26 cellular contexts compared by ENCODE assay signal in genomic region chr3:127534161-127534451, GRCh38.
"Had no signal": no experiment of that assay in that cellular context is flagged by ENCODE, and none has a peak within 500 bp of the region (broad histone marks: within the 10 kb centered on the region; RNA-seq: fewer than 3 reads in every experiment).

No MANE protein-coding gene starts in this region.

- H3K9me3 Mint-ChIP-seq: activated B cell treated with CpG ODN at 0.5 μM for 24 hours; activated CD4-positive, alpha-beta memory T cell treated with anti-CD3 and anti-CD28 coated beads for 36 hours; activated T-cell treated with anti-CD3 and anti-CD28 coated beads, Interleukin-2, amount 50 U/mL, for 4 hours; activated T-helper 17 cell treated with anti-CD3 and anti-CD28 coated beads, Interleukin-2, amount 50 U/mL, for 72 hours; T-helper 2 cell treated with Interferon-gamma antibody and Interleukin-4, amounts not matched to agents 5 μg/mL and 100 μg/mL, for 36 hours had no signal

- H3K4me3 ChIP-seq: colonic mucosa had no signal

- H3K27ac ChIP-seq: brain microvascular endothelial cell, colonic mucosa, WERI-Rb-1 had no signal

- H3K4me3 Mint-ChIP-seq: activated B cell treated with CpG ODN at 0.5 μM for 24 hours; activated CD4-positive, alpha-beta memory T cell treated with anti-CD3 and anti-CD28 coated beads for 36 hours; activated CD8-positive, alpha-beta T cell treated with anti-CD3 and anti-CD28 coated beads, Interleukin-2, amount 10 ng/mL, durations not matched to agents 7 days and 5 days; activated naive CD8-positive, alpha-beta T cell; activated T-cell treated with anti-CD3 and anti-CD28 coated beads, Interleukin-2, amount 50 U/mL, for 4 hours; activated T-helper 17 cell treated with anti-CD3 and anti-CD28 coated beads, Interleukin-2, amount 50 U/mL, for 72 hours; T-helper 17 cell; T-helper 2 cell treated with Interferon-gamma antibody and Interleukin-4, amounts not matched to agents 5 μg/mL and 100 μg/mL, for 36 hours had no signal

- H3K27me3 ChIP-seq: brain microvascular endothelial cell, colonic mucosa had no signal

- H3K27ac Mint-ChIP-seq: activated B cell treated with CpG ODN at 0.5 μM for 24 hours; activated CD4-positive, alpha-beta memory T cell treated with anti-CD3 and anti-CD28 coated beads for 36 hours; activated CD8-positive, alpha-beta T cell treated with anti-CD3 and anti-CD28 coated beads, Interleukin-2, amount 10 ng/mL, durations not matched to agents 7 days and 5 days; activated naive CD8-positive, alpha-beta T cell; activated T-helper 17 cell treated with anti-CD3 and anti-CD28 coated beads, Interleukin-2, amount 50 U/mL, for 72 hours; T-helper 17 cell; T-helper 2 cell treated with Interferon-gamma antibody and Interleukin-4, amounts not matched to agents 5 μg/mL and 100 μg/mL, for 36 hours had no signal

- H3K9me3 ChIP-seq: colonic mucosa had no signal

- ATAC-seq: activated CD8-positive, alpha-beta T cell treated with anti-CD3 and anti-CD28 coated beads, Interleukin-2, amount 10 ng/mL, durations not matched to agents 7 days and 5 days; activated T-cell treated with anti-CD3 and anti-CD28 coated beads, Interleukin-2, amount 50 U/mL, for 4 hours; activated T-helper 17 cell treated with anti-CD3 and anti-CD28 coated beads, Interleukin-2, amount 50 U/mL, for 72 hours; esophagus mucosa; T-helper 17 cell had no signal

- H3K36me3 ChIP-seq: brain microvascular endothelial cell, colonic mucosa, WERI-Rb-1 had no signal

- H3K4me1 Mint-ChIP-seq: activated T-helper 17 cell treated with anti-CD3 and anti-CD28 coated beads, Interleukin-2, amount 50 U/mL, for 72 hours had no signal

- H3K4me1 ChIP-seq: colonic mucosa had no signal

- DNase-seq: activated B cell treated with CpG ODN at 0.5 μM for 24 hours; activated CD4-positive, alpha-beta memory T cell treated with anti-CD3 and anti-CD28 coated beads for 36 hours; activated CD4-positive, alpha-beta T cell treated with anti-CD3 and anti-CD28 coated beads for 48 hours; activated CD4-positive, alpha-beta T cell treated with anti-CD3 and anti-CD28 coated beads, Interleukin-2, amount 50 U/mL, for 1 hour; activated CD8-positive, alpha-beta T cell treated with anti-CD3 and anti-CD28 coated beads, Interleukin-2, amount 10 ng/mL, durations not matched to agents 7 days and 5 days; activated effector memory CD4-positive, alpha-beta T cell treated with Interleukin-2 at 50 U/mL for 16 hours; activated gamma-delta T cell treated with Interleukin-2 at 50 U/mL for 16 hours; activated naive CD4-positive, alpha-beta T cell treated with anti-CD3 and anti-CD28 coated beads, Interleukin-2, amount 50 U/mL, for 16 hours; activated naive CD4-positive, alpha-beta T cell treated with Interleukin-2 at 50 U/mL for 16 hours; activated T-cell treated with anti-CD3 and anti-CD28 coated beads, Interleukin-2, amount 50 U/mL, for 4 hours; amniotic stem cell; anterior cingulate cortex; brain microvascular endothelial cell; caudate nucleus; cerebellar nuclear complex; effector CD8-positive, alpha-beta T cell; foreskin fibroblast; T-helper 1 cell; T-helper 17 cell; T1000; WERI-Rb-1 had no signal

- H3K36me3 Mint-ChIP-seq: activated CD4-positive, alpha-beta memory T cell treated with anti-CD3 and anti-CD28 coated beads for 36 hours; activated naive CD8-positive, alpha-beta T cell had no signal
